Comparison of ENCODE assay signal across 1 cellular context in genomic region chr2:85554980-85555612, GRCh38.
TF ChIP-seq lines count a peak whose summit lies in the region.

No MANE protein-coding gene starts in this region.

TF ChIP-seq in HepG2, 621 proteins besides CTCF, POLR2A, EP300 and RAD21:
- TF ChIP-seq PAF1 (CRISPR knock-in tag; IDR thresholded peaks at IDR 0.05) (0 out of 2 replicates have a peak, but pooled peaks have one; percentile 25), ZNF431 (CRISPR knock-in tag; IDR thresholded peaks at IDR 0.05; ENCODE audit: borderline replicate concordance, low read depth) (no peak)
